4 cellular contexts compared by ENCODE assay signal in genomic region chr1:113023316-113023715, GRCh38. TPM values are rescaled to one million over a fixed set of nuclear protein-coding genes. Genes with fewer than 3 reads are reported as not detected.
DNase-seq lines count a peak whose midpoint lies in the region; ATAC-seq, FAIRE-seq and TF ChIP-seq lines count a peak whose summit lies in the region.
"Not testable (repeated sequence)": the region's sequence is repeated elsewhere in the genome, so short reads cannot be mapped to it uniquely, and the experiment has no call there.

No MANE protein-coding gene starts in this region.

- POLR2A ChIA-PET in HEK293 (lab: Yijun Ruan, JAX); HepG2 (lab: Yijun Ruan, JAX): not testable (repeated sequence)
- POLR2A ChIA-PET in WTC11 (lab: Charles Lee), result interaction anchor here (0.5 kb wide), 1 partner anchor 735 kb away, joined by 5 read pairs; no protein-coding TSS in a partner anchor
- POLR2A ChIA-PET in K562 (lab: Yijun Ruan, JAX), result interaction anchor here (0.6 to 1.2 kb wide), 2 partner anchors 9 to 17 kb away, joined by 3 read pairs; no protein-coding TSS in a partner anchor

- TF ChIP-seq CTCF in HEK293 (tag by site-specific recombination; IDR thresholded peaks at IDR 0.05); WTC11 (IDR thresholded peaks at IDR 0.05); K562 (IDR thresholded peaks at IDR 0.05 in 2 of 3, conservative IDR thresholded peaks at IDR 0.05 in 1 of 3; ENCODE audit: insufficient read depth in 2 of 3, low read depth in 1 of 3, low read length in 3 of 3); HepG2 (CRISPR knock-in tag; IDR thresholded peaks at IDR 0.05): not testable (repeated sequence)

- not testable (repeated sequence) for H3K27me3 Mint-ChIP-seq in WTC11 (ENCODE audit: low read depth)

- BruUV-seq in K562 (replicated peaks; lab: Mats Ljungman, UMichigan); HepG2 (replicated peaks; lab: Mats Ljungman, UMichigan): not testable (repeated sequence)

- not testable (repeated sequence) for H3K4me1 ChIP-seq in HEK293 (ENCODE audit: control insufficient read depth, insufficient read depth, low read length); K562 (replicated peaks in 1 of 2; ENCODE audit: control insufficient read depth in 2 of 2, insufficient read depth in 2 of 2, low read length in 2 of 2)
- peaks cover 69% of the 10 kb centered on the region for H3K4me1 ChIP-seq in HepG2 (ENCODE audit: insufficient read depth, low read length)

- not testable (repeated sequence) for H3K79me2 ChIP-seq in K562 (ENCODE audit: control insufficient read depth, insufficient read depth, low read length); HepG2 (ENCODE audit: insufficient read depth, low read length)

- not testable (repeated sequence) for TF ChIP-seq RAD21 in K562 (CRISPR knock-in tag; conservative IDR thresholded peaks at IDR 0.05 in 1 of 2, IDR thresholded peaks at IDR 0.05 in 1 of 2); HepG2 (CRISPR knock-in tag; IDR thresholded peaks at IDR 0.05)

- FAIRE-seq in K562 (lab: Jason Lieb, UNC); HepG2 (lab: Jason Lieb, UNC): not testable (repeated sequence)

- not testable (repeated sequence) for H3K4me3 Mint-ChIP-seq in WTC11

- H3K4me3 ChIP-seq in HEK293 (ENCODE audit: low read depth, low read length); K562; HepG2 (replicated peaks in 1 of 3; ENCODE audit: insufficient read depth in 1 of 3, low read depth in 2 of 3, low read length in 3 of 3): not testable (repeated sequence)

- not testable (repeated sequence) for TF ChIP-seq POLR2A in K562 (conservative IDR thresholded peaks at IDR 0.05); HepG2 (IDR thresholded peaks at IDR 0.05; ENCODE audit: insufficient read depth in 1 of 2, low read depth in 2 of 2, low read length in 2 of 2)

- 68% methylated on average over 4 of the region's 4 CpGs for WGBS in K562 (ENCODE audit: insufficient coverage, low coverage, missing lambda C conversion rate)
- WGBS in HepG2 (ENCODE audit: low lambda C conversion rate), result 94% methylated on average over 4 of the region's 4 CpGs

- H2AFZ ChIP-seq in K562 (ENCODE audit: low read depth, low read length); HepG2 (ENCODE audit: low read length): not testable (repeated sequence)

- H3K9ac ChIP-seq in K562 (ENCODE audit: insufficient read depth in 1 of 2, low read depth in 2 of 2, low read length in 2 of 2); HepG2 (ENCODE audit: insufficient read depth, low read depth, low read length): not testable (repeated sequence)

- not testable (repeated sequence) for H3K27me3 ChIP-seq in K562 (ENCODE audit: control insufficient read depth in 2 of 2, insufficient read depth in 2 of 2, low read length in 2 of 2); HepG2 (ENCODE audit: control insufficient read depth in 1 of 2, insufficient read depth in 2 of 2, low read length in 2 of 2)

- in situ Hi-C loops in K562 (cut with MboI); HepG2 (cut with HindIII; ENCODE audit: extremely low pct_ligation_motif_present, low pct_unique_long_range_greater_than_20kb): not testable (repeated sequence)

- not testable (repeated sequence) for H3K9me3 Mint-ChIP-seq in WTC11

- peaks cover 41% of the 10 kb centered on the region for H3K4me1 Mint-ChIP-seq in WTC11

- TF ChIP-seq EP300 in K562 (IDR thresholded peaks at IDR 0.05; ENCODE audit: low read length); HepG2 (IDR thresholded peaks at IDR 0.05; ENCODE audit: low read depth in 2 of 2, low read length in 2 of 2); HepG2 (CRISPR knock-in tag; IDR thresholded peaks at IDR 0.05; ENCODE audit: borderline replicate concordance): not testable (repeated sequence)

- H3K9me3 ChIP-seq in HEK293 (ENCODE audit: control insufficient read depth, insufficient read depth, low read depth, low read length); K562 (replicated peaks; ENCODE audit: control insufficient read depth, insufficient read depth, low read depth, low read length); HepG2 (ENCODE audit: low read length): not testable (repeated sequence)

- not testable (repeated sequence) for H3K9me1 ChIP-seq in K562 (ENCODE audit: control insufficient read depth, insufficient read depth, low read length)

- CTCF ChIA-PET in HEK293 (lab: Yijun Ruan, JAX), result interaction anchor here (1.2 kb wide), 1 partner anchor 143 kb away, joined by 3 read pairs; no protein-coding TSS in a partner anchor
- CTCF ChIA-PET in WTC11 (lab: Charles Lee), result interaction anchor here (2.0 kb wide), 1 partner anchor 50 kb away, joined by 7 read pairs; the partner anchor contains the start of gene LRIG2
- CTCF ChIA-PET in K562 (lab: Yijun Ruan, JAX; ENCODE audit: low intra/inter-chr PET ratio); HepG2 (lab: Yijun Ruan, JAX; ENCODE audit: low intra/inter-chr PET ratio, low total read pairs): not testable (repeated sequence)

- not testable (repeated sequence) for ATAC-seq in WTC11, K562, HepG2

- not testable (repeated sequence) for H3K36me3 Mint-ChIP-seq in WTC11

- H3K36me3 ChIP-seq in HEK293 (ENCODE audit: control insufficient read depth in 2 of 2, insufficient read depth in 1 of 2, low read length in 2 of 2); K562 (ENCODE audit: control insufficient read depth, insufficient read depth, low read length); HepG2 (replicated peaks in 1 of 2; ENCODE audit: control insufficient read depth in 1 of 2, insufficient read depth in 2 of 2, low read length in 2 of 2): not testable (repeated sequence)

- DNase-seq in WTC11 (ENCODE audit: low spot score); K562 (ENCODE audit: extremely low read depth in 1 of 4, low spot score in 3 of 4); HepG2 (ENCODE audit: low spot score): not testable (repeated sequence)

- H3K27ac ChIP-seq in HEK293 (ENCODE audit: extremely low read depth, low read depth, low read length); K562 (ENCODE audit: extremely low read depth, low read depth, low read length); HepG2 (ENCODE audit: extremely low read length, insufficient read depth, low read length): not testable (repeated sequence)

- not testable (repeated sequence) for H3K27ac Mint-ChIP-seq in WTC11

- not testable (repeated sequence) for H4K20me1 ChIP-seq in K562 (replicated peaks; ENCODE audit: control insufficient read depth, insufficient read depth, low read length); HepG2 (ENCODE audit: insufficient read depth, low read length)

- intact Hi-C loops in K562 (cut with micrococcal nuclease); HepG2 (cut with micrococcal nuclease; ENCODE audit: unreplicated experiment): not testable (repeated sequence)

- H3K4me2 ChIP-seq in K562 (ENCODE audit: insufficient read depth, low read length); HepG2 (ENCODE audit: low read depth, low read length): not testable (repeated sequence)

RNA-seq across cellular contexts. Expression of gene LRIG2, which starts 49.7 kb away (rescaled TPM):
- total RNA-seq in WTC11 (2021), result 22.5 to 23.5 TPM (median 22.9 TPM) in 3 replicates
- total RNA-seq in K562 (2011; cell fraction: chromatin; rRNA removed; ENCODE audit: low replicate concordance), result 95.5 and 187 TPM in 2 replicates
- 53.9 and 56.3 TPM in 2 replicates for total RNA-seq in K562 (2011; cell fraction: nucleolus; rRNA removed)
- 89.7 and 114 TPM in 2 replicates for total RNA-seq in K562 (2011; cell fraction: nucleoplasm; rRNA removed)
- total RNA-seq in K562 (2014; rRNA removed), result 6.2 and 11.8 TPM in 2 replicates
- 17.9 and 23.7 TPM in 2 replicates for total RNA-seq in K562 (2014; rRNA removed; fragmentation: Illumina TruSeq; extraction: Trizol)
- 19.7 and 22.4 TPM in 2 replicates for total RNA-seq in K562 (2015; rRNA removed; fragmentation: Illumina TruSeq; extraction: Trizol)
- 13.7 and 15.6 TPM in 2 replicates for total RNA-seq in K562 (2021)
- polyA plus RNA-seq in K562 (2011; rRNA removed), result 28.1 and 28.5 TPM in 2 replicates
- polyA plus RNA-seq in K562 (2011; cell fraction: cytosol; rRNA removed), result 10.5 and 18.9 TPM in 2 replicates
- polyA plus RNA-seq in K562 (2011; cell fraction: nucleus; rRNA removed), result 41.4 and 45.7 TPM in 2 replicates
- 5.2 and 6.4 TPM in 2 replicates for polyA plus RNA-seq in K562 (2012)
- 10.1 and 12.4 TPM in 2 replicates for polyA plus RNA-seq in K562 (2014; fragmentation: Illumina TruSeq; extraction: Trizol)
- 1 to 10 TPM; 1.8 to 3.3 TPM for polyA plus RNA-seq in K562 (2014; fragmentation: Nextera tagmentation; extraction: Ambion mirVana)
- 8.5 and 11.5 TPM in 2 replicates for polyA plus RNA-seq in K562 (2014; rRNA removed)
- polyA minus RNA-seq in K562 (2011; rRNA and poly(A)+ RNA removed), result 53.8 and 63.7 TPM in 2 replicates
- 16.4 and 17.7 TPM in 2 replicates for polyA minus RNA-seq in K562 (2011; cell fraction: cytosol; rRNA and poly(A)+ RNA removed)
- polyA minus RNA-seq in K562 (2011; cell fraction: nucleus; rRNA and poly(A)+ RNA removed), result 23.0 and 42.1 TPM in 2 replicates
- 3.3 and 8.1 TPM in 2 replicates for total RNA-seq in HepG2 (2016; rRNA removed; fragmentation: Illumina TruSeq; extraction: Trizol)
- 3.3 and 3.6 TPM in 2 replicates for total RNA-seq in HepG2 (2016; cell fraction: cytosol; rRNA removed; fragmentation: Illumina TruSeq; extraction: Trizol; ENCODE audit: low read depth)
- total RNA-seq in HepG2 (2016; cell fraction: insoluble cytoplasmic fraction; rRNA removed; fragmentation: Illumina TruSeq; extraction: Trizol), result 4.1 and 7.4 TPM in 2 replicates
- 3.8 and 4.3 TPM in 2 replicates for total RNA-seq in HepG2 (2016; cell fraction: membrane; rRNA removed; fragmentation: Illumina TruSeq; extraction: Trizol)
- 13.3 and 14.4 TPM in 2 replicates for total RNA-seq in HepG2 (2016; cell fraction: nucleus; rRNA removed; fragmentation: Illumina TruSeq; extraction: Trizol)
- 12.2 and 14.2 TPM in 2 replicates for polyA plus RNA-seq in HepG2 (2011; rRNA removed)
- 6.7 and 8.7 TPM in 2 replicates for polyA plus RNA-seq in HepG2 (2011; cell fraction: cytosol; rRNA removed)
- 16.4 and 16.6 TPM in 2 replicates for polyA plus RNA-seq in HepG2 (2011; cell fraction: nucleus; rRNA removed)
- polyA plus RNA-seq in HepG2 (2012), result 6.2 and 6.8 TPM in 2 replicates
- polyA plus RNA-seq in HepG2 (2016; cell fraction: cytosol; fragmentation: Illumina TruSeq; extraction: Trizol; ENCODE audit: low read depth), result 0.43 and 0.47 TPM in 2 replicates
- polyA plus RNA-seq in HepG2 (2016; cell fraction: insoluble cytoplasmic fraction; fragmentation: Illumina TruSeq; extraction: Trizol; ENCODE audit: low read depth), result 1.8 and 2.6 TPM in 2 replicates
- polyA plus RNA-seq in HepG2 (2016; cell fraction: membrane; fragmentation: Illumina TruSeq; extraction: Trizol; ENCODE audit: low read depth), result 0.72 and 0.82 TPM in 2 replicates
- polyA plus RNA-seq in HepG2 (2016; cell fraction: nucleus; fragmentation: Illumina TruSeq; extraction: Trizol; ENCODE audit: insufficient read depth, low read depth), result 18.2 and 20.6 TPM in 2 replicates
- 21.0 and 29.4 TPM in 2 replicates for polyA minus RNA-seq in HepG2 (2011; rRNA and poly(A)+ RNA removed; ENCODE audit: low replicate concordance)
- polyA minus RNA-seq in HepG2 (2011; cell fraction: cytosol; rRNA and poly(A)+ RNA removed), result 9.3 and 12.0 TPM in 2 replicates
- 31.7 and 34.6 TPM in 2 replicates for polyA minus RNA-seq in HepG2 (2011; cell fraction: nucleus; rRNA and poly(A)+ RNA removed)
